In the genomic region with DNA sequence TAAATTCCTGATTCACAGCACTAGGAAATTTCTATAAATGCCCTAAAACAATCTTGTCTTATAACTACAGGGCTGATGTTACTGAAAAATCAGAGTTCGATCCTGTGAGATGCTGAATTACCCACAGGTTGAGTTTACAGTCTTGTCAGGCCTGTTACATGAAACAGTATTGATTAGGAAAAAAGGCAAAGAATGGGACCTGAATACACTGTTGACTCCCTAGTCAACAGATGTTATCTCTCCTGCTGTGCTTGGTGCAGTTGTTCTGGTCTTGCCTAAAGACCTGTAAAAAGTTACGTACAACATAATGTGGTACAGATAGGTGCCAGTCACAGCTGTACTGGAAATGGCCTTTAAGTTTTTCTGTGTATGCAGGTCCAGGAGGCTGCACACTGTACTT, we compare ENCODE assay signal across 21 cellular contexts.
DNase-seq lines count a peak whose midpoint lies in the region; ATAC-seq and TF ChIP-seq lines count a peak whose summit lies in the region.
"Had no signal": no experiment of that assay in that cellular context is flagged by ENCODE, and none has a peak within 500 bp of the region (broad histone marks: within the 10 kb centered on the region; RNA-seq: fewer than 3 reads in every experiment).

No MANE protein-coding gene starts in this region.

- H2BK5ac ChIP-seq in mesenchymal stem cell (ENCODE audit: low read depth, low read length, poor library complexity, severe bottlenecking), result no peak overlapping the region

- TF ChIP-seq CTCF in GM23338 (conservative IDR thresholded peaks at IDR 0.05; ENCODE audit: low read depth in 2 of 2), result no peak
- no peak for TF ChIP-seq CTCF in neural progenitor cell (IDR thresholded peaks at IDR 0.05)

- H3K4ac ChIP-seq in mesenchymal stem cell (ENCODE audit: low read depth in 1 of 2, low read length in 2 of 2), result no peak overlapping the region

- H3K4me3 ChIP-seq in BLaER1 (no peak overlapping the region), GM23338 (no peak overlapping the region), mesenchymal stem cell (ENCODE audit: insufficient read depth in 1 of 2, low read depth in 1 of 2, low read length in 2 of 2) (no peak overlapping the region), neural progenitor cell (no peak overlapping the region), MG63 (no peak overlapping the region)
- H3K4me3 ChIP-seq: A549 had no signal

- no peak overlapping the region for H4K91ac ChIP-seq in mesenchymal stem cell (ENCODE audit: low read length)

- H3K9ac ChIP-seq in BLaER1 (no peak overlapping the region), mesenchymal stem cell (ENCODE audit: low read length) (no peak overlapping the region), neural progenitor cell (no peak overlapping the region)

- H3K4me1 ChIP-seq in BLaER1 (peaks cover 12% of the 10 kb centered on the region), GM23338 (ENCODE audit: insufficient read depth) (no peaks in the 10 kb centered on the region), mesenchymal stem cell (ENCODE audit: control insufficient read depth, insufficient read depth, low read depth, low read length) (peaks cover 3% of the 10 kb centered on the region), neural progenitor cell (no peaks in the 10 kb centered on the region)
- H3K4me1 ChIP-seq: A549, BE2C had no signal

- no peak overlapping the region for H2BK120ac ChIP-seq in mesenchymal stem cell (ENCODE audit: low read depth, low read length)

- no peaks in the 10 kb centered on the region for H3K79me1 ChIP-seq in mesenchymal stem cell (replicated peaks; ENCODE audit: low read length, poor library complexity, severe bottlenecking)

- peaks cover 4% of the 10 kb centered on the region; the same call in 2 of the 3 replicates for H3K4me1 Mint-ChIP-seq in GM23338
- H3K4me1 Mint-ChIP-seq in neural progenitor cell, result peaks cover 5% of the 10 kb centered on the region
- H3K4me1 Mint-ChIP-seq: CD4-positive, alpha-beta memory T cell had no signal

- no peaks in the 10 kb centered on the region for H3K9me3 Mint-ChIP-seq in GM23338
- no peaks in the 10 kb centered on the region for H3K9me3 Mint-ChIP-seq in neural progenitor cell
- H3K9me3 Mint-ChIP-seq: CD4-positive, alpha-beta memory T cell had no signal

- H3K36me3 Mint-ChIP-seq in GM23338 (ENCODE audit: low read depth) (no peaks in the 10 kb centered on the region), neural progenitor cell (no peaks in the 10 kb centered on the region)
- H3K36me3 Mint-ChIP-seq: CD4-positive, alpha-beta memory T cell had no signal

- H4K20me1 ChIP-seq in BLaER1, result no peaks in the 10 kb centered on the region
- no peaks in the 10 kb centered on the region for H4K20me1 ChIP-seq in GM23338 (replicated peaks; ENCODE audit: insufficient read depth)
- no peaks in the 10 kb centered on the region for H4K20me1 ChIP-seq in neural progenitor cell (ENCODE audit: low read depth)

- H3K18ac ChIP-seq in mesenchymal stem cell (ENCODE audit: low read depth in 1 of 2, low read length in 2 of 2), result no peak overlapping the region

- DNase-seq in GM23338 (ENCODE audit: low spot score) (no peak), mesenchymal stem cell (no peak), neural progenitor cell (ENCODE audit: low spot score) (no peak), NCI-H2171 (lab: John Stamatoyannopoulos, UW) (no peak), MG63 (no peak)
- DNase-seq in NK-92 treated with Interleukin-12 subunit alpha and Interleukin-12 subunit beta, amount 100 ng/mL, for 24 hours (lab: John Stamatoyannopoulos, UW), result no peak
- DNase-seq: 8988T; AML-193; BE2C; C1 segment of cervical spinal cord; Calu3; CD4-positive, alpha-beta memory T cell; COR-L47; DMS53; DMS79 treated with DMSO at 0.1 percent for 48 hours; GF-D8; GOT3; H7; HCEC 1CT had no signal

- ATAC-seq in GM23338, result no peak
- ATAC-seq: A549 had no signal

- no peaks in the 10 kb centered on the region for H3K36me3 ChIP-seq in BLaER1
- no peaks in the 10 kb centered on the region for H3K36me3 ChIP-seq in GM23338 (ENCODE audit: insufficient read depth)
- no peaks in the 10 kb centered on the region for H3K36me3 ChIP-seq in mesenchymal stem cell (ENCODE audit: control insufficient read depth in 1 of 2, insufficient read depth in 2 of 2, low read depth in 1 of 2, low read length in 2 of 2)
- H3K36me3 ChIP-seq in neural progenitor cell, result no peaks in the 10 kb centered on the region
- H3K36me3 ChIP-seq in MG63, result no peaks in the 10 kb centered on the region
- H3K36me3 ChIP-seq: BE2C had no signal

- H3K14ac ChIP-seq in mesenchymal stem cell (ENCODE audit: low read length in 2 of 2), result no peak overlapping the region

- H3K4me2 ChIP-seq in BLaER1 (peak overlapping the region; percentile 36; the same call in 1 of the 2 replicates), GM23338 (no peak overlapping the region), mesenchymal stem cell (ENCODE audit: low read length, poor library complexity, severe bottlenecking) (no peak overlapping the region), neural progenitor cell (no peak overlapping the region)
- H3K4me2 ChIP-seq: A549 had no signal

- H3K23ac ChIP-seq in mesenchymal stem cell (ENCODE audit: low read length in 2 of 2), result no peak overlapping the region

- H3K9me3 ChIP-seq in BLaER1 (no peaks in the 10 kb centered on the region), mesenchymal stem cell (ENCODE audit: control insufficient read depth, low read length) (no peaks in the 10 kb centered on the region), neural progenitor cell (ENCODE audit: low read depth) (no peaks in the 10 kb centered on the region), MG63 (no peaks in the 10 kb centered on the region)
- H3K9me3 ChIP-seq: A549, BE2C had no signal

- no peak overlapping the region for H2BK12ac ChIP-seq in mesenchymal stem cell (ENCODE audit: low read length in 2 of 2)

- H3F3A ChIP-seq in GM23338 (replicated peaks; ENCODE audit: low read depth), result no peaks in the 10 kb centered on the region
- H3F3A ChIP-seq in neural progenitor cell (ENCODE audit: low read depth), result no peaks in the 10 kb centered on the region

- H2AK5ac ChIP-seq in mesenchymal stem cell (ENCODE audit: low read length, severe bottlenecking), result peak overlapping the region; percentile 65

- no peaks in the 10 kb centered on the region for H3K27me3 Mint-ChIP-seq in GM23338 (ENCODE audit: insufficient read depth, low read depth, poor library complexity)
- no peaks in the 10 kb centered on the region for H3K27me3 Mint-ChIP-seq in neural progenitor cell (ENCODE audit: insufficient read depth, low read depth)

- no peaks in the 10 kb centered on the region for H3K9me2 ChIP-seq in GM23338 (ENCODE audit: insufficient read depth)

- H3K27ac ChIP-seq in BLaER1, result no peak overlapping the region
- H3K27ac ChIP-seq in GM23338 (ENCODE audit: low read depth), result no peak overlapping the region
- peak overlapping the region; percentile 85 for H3K27ac ChIP-seq in mesenchymal stem cell (ENCODE audit: low read length, poor library complexity, severe bottlenecking)
- no peak overlapping the region for H3K27ac ChIP-seq in neural progenitor cell
- H3K27ac ChIP-seq: A549 had no signal

- 84% methylated on average over 2 of the region's 2 CpGs for WGBS in mesenchymal stem cell

- H2AFZ ChIP-seq in GM23338 (peak overlapping the region; percentile 57; the same call in 1 of the 2 replicates), mesenchymal stem cell (ENCODE audit: low read depth, low read length) (no peak overlapping the region), neural progenitor cell (replicated peaks) (peak overlapping the region; percentile 5)

- H3K27me3 ChIP-seq in BLaER1 (no peaks in the 10 kb centered on the region), GM23338 (ENCODE audit: insufficient read depth) (no peaks in the 10 kb centered on the region), mesenchymal stem cell (ENCODE audit: control insufficient read depth in 1 of 2, insufficient read depth in 1 of 2, low read length in 2 of 2) (no peaks in the 10 kb centered on the region), neural progenitor cell (no peaks in the 10 kb centered on the region), MG63 (no peaks in the 10 kb centered on the region)
- H3K27me3 ChIP-seq: BE2C had no signal

- no peak overlapping the region for H2BK15ac ChIP-seq in mesenchymal stem cell (ENCODE audit: low read depth, poor library complexity, severe bottlenecking)

- H3K4me3 Mint-ChIP-seq in GM23338 (no peak overlapping the region), neural progenitor cell (no peak overlapping the region)
- H3K4me3 Mint-ChIP-seq: CD4-positive, alpha-beta memory T cell had no signal

- H3K79me2 ChIP-seq in GM23338 (replicated peaks; ENCODE audit: insufficient read depth) (no peaks in the 10 kb centered on the region), neural progenitor cell (ENCODE audit: low read depth) (no peaks in the 10 kb centered on the region)

- H3K27ac Mint-ChIP-seq in GM23338 (no peak overlapping the region), neural progenitor cell (no peak overlapping the region)
- H3K27ac Mint-ChIP-seq: CD4-positive, alpha-beta memory T cell had no signal

- no peak overlapping the region for H4K8ac ChIP-seq in mesenchymal stem cell (ENCODE audit: low read length)

TF ChIP-seq in GM23338, 12 proteins besides CTCF, POLR2A, EP300 and RAD21 (continues in another document):
- no peak for TF ChIP-seq ETS1 (IDR thresholded peaks at IDR 0.05)
